8 cellular contexts compared by ENCODE assay signal in the genomic region with DNA sequence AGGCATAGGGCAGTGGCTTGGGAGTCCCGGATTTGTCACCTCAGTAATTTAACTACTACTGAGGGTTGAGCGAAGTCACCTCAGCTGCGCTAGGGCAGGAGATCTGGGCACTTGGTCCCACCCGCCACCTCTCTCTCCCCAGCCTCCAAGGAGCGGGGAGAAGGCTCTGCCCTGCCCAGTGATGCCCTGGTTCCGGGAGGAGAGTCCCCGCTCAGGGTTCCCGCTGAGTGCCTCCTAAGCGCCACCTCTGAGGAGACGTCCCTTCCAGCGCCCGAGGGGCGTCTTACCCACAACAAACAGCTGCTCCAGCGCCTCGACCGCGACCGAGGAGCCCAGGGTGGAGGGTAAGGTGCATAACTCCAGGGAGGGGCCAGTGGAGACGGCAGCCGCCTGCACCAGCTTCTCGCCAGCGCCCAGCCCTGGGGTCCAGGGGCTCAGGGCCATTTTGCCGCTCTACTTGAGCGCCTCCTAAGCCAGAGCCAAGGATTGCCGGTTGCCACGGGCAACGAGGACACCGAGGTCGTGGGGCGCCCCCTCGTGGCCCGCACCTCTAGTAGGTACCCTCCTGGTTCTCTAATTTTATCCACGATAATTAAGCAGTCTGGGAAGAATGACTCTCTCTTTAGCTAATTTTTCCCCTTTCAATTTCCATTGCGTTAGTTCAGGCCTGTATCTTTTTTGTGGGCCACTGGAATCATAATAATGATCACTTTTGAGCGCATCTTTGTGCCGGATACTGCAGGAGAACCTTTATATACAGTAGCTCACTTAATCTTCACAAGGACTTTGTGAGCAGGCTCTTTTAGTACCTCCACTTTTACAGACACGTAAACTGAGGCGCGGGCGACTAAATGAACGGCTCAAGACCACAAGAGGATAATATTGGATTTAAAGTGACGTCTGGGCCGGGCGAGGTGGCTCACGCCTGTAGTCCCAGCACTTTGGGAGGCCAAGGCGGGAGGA. TPM values are rescaled to one million over a fixed set of nuclear protein-coding genes. Genes with fewer than 3 reads are reported as not detected.
DNase-seq lines count a peak whose midpoint lies in the region; ATAC-seq lines count a peak whose summit lies in the region.

A gene (minus strand): TSS at position 481 of the 963 bp plus-strand sequence. CDS start 37 bp downstream, at position 444.

- ATAC-seq in HG02973 (IDR thresholded peaks at IDR 0.05; ENCODE audit: unreplicated experiment), result peak; percentile 99

- peak; percentile 3 for DNase-seq in NK-92 treated with Interleukin-12 subunit alpha and Interleukin-12 subunit beta, amount 100 ng/mL, for 24 hours (lab: John Stamatoyannopoulos, UW)
- DNase-seq in NK-92 (lab: John Stamatoyannopoulos, UW; ENCODE audit: unreplicated experiment) (no peak), NCI-H2107 treated with DMSO at 0.1 percent for 48 hours (lab: John Stamatoyannopoulos, UW; ENCODE audit: unreplicated experiment) (peak; percentile 95), cerebellum (ENCODE audit: low spot score) (peak; percentile 91), kidney tubule cell (ENCODE audit: low spot score) (peak; percentile 84)
- peak; percentile 85 for DNase-seq in activated CD4-positive, CD25-positive, alpha-beta regulatory T cell treated with anti-CD3 and anti-CD28 coated beads, Interleukin-2, amount 50 U/mL, for 72 hours
- DNase-seq in stimulated activated CD4-positive, alpha-beta T cell treated with anti-CD3 and anti-CD28 coated beads, Interleukin-15, amount 100 ng/mL, for 48 hours (ENCODE audit: low read depth in 2 of 2), result peak; percentile 72 to 82

RNA-seq across cellular contexts. Expression of the gene that starts here (rescaled TPM):
- 14.2 TPM for total RNA-seq in cerebellum
